15 cellular contexts compared by ENCODE assay signal in the genomic region with DNA sequence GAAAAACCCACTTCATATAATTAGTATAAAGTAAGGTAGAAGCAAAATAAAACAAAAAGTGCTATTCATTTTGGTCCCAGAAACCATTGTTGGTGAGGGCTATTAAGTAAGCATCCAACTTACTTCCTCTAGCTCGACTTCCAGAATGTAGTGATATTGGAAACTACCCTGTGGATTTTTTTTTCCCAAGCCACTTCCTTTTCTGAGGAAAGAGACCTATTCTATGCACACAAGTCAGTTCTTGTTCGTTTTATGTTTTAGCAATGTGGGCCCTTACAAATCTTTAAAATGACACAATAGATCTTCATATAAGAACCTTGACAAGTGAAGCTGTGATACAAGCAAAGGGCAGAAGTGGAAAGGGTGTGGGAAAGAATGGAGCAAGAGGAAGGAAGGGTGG.
A peak's percentile ranks its signal among the peaks of the same experiment; 100 is the strongest.
DNase-seq lines count a peak whose midpoint lies in the region; ATAC-seq and TF ChIP-seq lines count a peak whose summit lies in the region.
"Had no signal": no experiment of that assay in that cellular context is flagged by ENCODE, and none has a peak within 500 bp of the region (broad histone marks: within the 10 kb centered on the region; RNA-seq: fewer than 3 reads in every experiment).

No MANE protein-coding gene starts in this region.

- H3K27ac ChIP-seq in IMR-90 (ENCODE audit: insufficient read depth, low read length), result no peak overlapping the region
- peak overlapping the region in 3 of 4 donors; percentile 77 to 84 (median 81) for H3K27ac ChIP-seq in sigmoid colon
- H3K27ac ChIP-seq in right lobe of liver, result no peak overlapping the region

- in situ Hi-C loops in IMR-90 (cut with MboI; ENCODE audit: low sequenced_read_pairs), result no loop called here

- no peak overlapping the region for H4K5ac ChIP-seq in IMR-90 (ENCODE audit: low read depth, low read length)

- no peak overlapping the region for H2AK9ac ChIP-seq in IMR-90 (replicated peaks; ENCODE audit: low read depth, low read length, poor library complexity)

- H3K9me1 ChIP-seq in IMR-90 (ENCODE audit: insufficient read depth, low read length), result peaks cover 10% of the 10 kb centered on the region

- H3K4me3 ChIP-seq in IMR-90 (ENCODE audit: insufficient read depth, low read depth, low read length), result no peak overlapping the region
- H3K4me3 ChIP-seq in sigmoid colon, result no peak overlapping the region
- no peak overlapping the region for H3K4me3 ChIP-seq in right lobe of liver
- H3K4me3 ChIP-seq: upper lobe of left lung had no signal

- peaks cover 7% of the 10 kb centered on the region for H3K36me3 Mint-ChIP-seq in activated CD8-positive, alpha-beta T cell treated with anti-CD3 and anti-CD28 coated beads, Interleukin-2, amount 10 ng/mL, durations not matched to agents 7 days and 5 days (ENCODE audit: low read depth)
- H3K36me3 Mint-ChIP-seq in immature natural killer cell, result no peaks in the 10 kb centered on the region

- no peak overlapping the region for H3K56ac ChIP-seq in IMR-90 (ENCODE audit: extremely low read depth, insufficient read depth, low read length)

- H3K9me3 ChIP-seq in IMR-90 (ENCODE audit: control insufficient read depth, insufficient read depth, low read length) (peaks cover 2% of the 10 kb centered on the region; the same call in 1 of the 2 replicates), sigmoid colon (no peaks in the 10 kb centered on the region), right lobe of liver (no peaks in the 10 kb centered on the region)
- H3K9me3 ChIP-seq: upper lobe of left lung had no signal

- no peak for TF ChIP-seq RAD21 in IMR-90 (IDR thresholded peaks at IDR 0.05; ENCODE audit: low read length)

- H4K91ac ChIP-seq in IMR-90 (ENCODE audit: insufficient read depth, low read depth, low read length), result no peak overlapping the region

- CTCF ChIA-PET in IMR-90 (lab: Yijun Ruan, JAX), result no interaction called here
- CTCF ChIA-PET in activated CD8-positive, alpha-beta T cell treated with anti-CD3 and anti-CD28 coated beads, Interleukin-2, amount 10 ng/mL, durations not matched to agents 7 days and 5 days (lab: Charles Lee), result interaction anchor here (1.4 to 1.6 kb wide), 2 partner anchors 13 to 41 kb away, joined by 3 to 4 read pairs; no protein-coding TSS in a partner anchor

- no peak overlapping the region for H3K23ac ChIP-seq in IMR-90 (ENCODE audit: low read depth, low read length)

- H3K36me3 ChIP-seq in IMR-90 (ENCODE audit: control insufficient read depth, insufficient read depth, low read length) (no peaks in the 10 kb centered on the region), sigmoid colon (no peaks in the 10 kb centered on the region), right lobe of liver (no peaks in the 10 kb centered on the region)
- H3K36me3 ChIP-seq: upper lobe of left lung had no signal

- H2BK20ac ChIP-seq in IMR-90 (ENCODE audit: low read depth, low read length), result no peak overlapping the region

- DNase-seq in IMR-90, result no peak
- no peak for DNase-seq in activated CD8-positive, alpha-beta T cell treated with anti-CD3 and anti-CD28 coated beads, Interleukin-2, amount 10 ng/mL, durations not matched to agents 7 days and 5 days
- DNase-seq in immature natural killer cell, result no peak
- DNase-seq in sigmoid colon, result no peak
- no peak for DNase-seq in GF-D8 (lab: John Stamatoyannopoulos, UW)
- DNase-seq in NCI-H345 treated with DMSO at 0.1 percent for 48 hours (lab: John Stamatoyannopoulos, UW; ENCODE audit: unreplicated experiment), result no peak
- DNase-seq in right lobe of liver, result no peak
- DNase-seq: activated T-cell treated with anti-CD3 and anti-CD28 coated beads, Interleukin-2, amount 50 U/mL, for 48 hours; dermis blood vessel endothelial cell; occipital lobe; Right ventricle myocardium superior; stimulated activated CD4-positive, alpha-beta T cell treated with anti-CD3 and anti-CD28 coated beads, Interleukin-1b, Interleukin-23, amount 100 ng/mL, for 48 hours; stimulated activated naive CD4-positive, alpha-beta T cell treated with Interleukin-2 at 50 U/mL for 16 hours; SW 1271; upper lobe of left lung had no signal

- H2AK5ac ChIP-seq in IMR-90 (ENCODE audit: low read depth, low read length), result 0 out of 2 replicates have a peak overlapping the region, but pooled peaks have one; percentile 11

- no peak overlapping the region for H4K8ac ChIP-seq in IMR-90 (ENCODE audit: low read depth in 2 of 2, low read length in 2 of 2)

- H2AFZ ChIP-seq in IMR-90 (replicated peaks; ENCODE audit: low read length, poor library complexity), result no peak overlapping the region

- H3K4me2 ChIP-seq in IMR-90 (ENCODE audit: low read depth, low read length), result no peak overlapping the region

- no peak overlapping the region for H2BK120ac ChIP-seq in IMR-90 (ENCODE audit: low read depth, low read length)

- H3K79me1 ChIP-seq in IMR-90 (ENCODE audit: low read depth in 1 of 2, low read length in 2 of 2), result no peaks in the 10 kb centered on the region

- TF ChIP-seq POLR2A in IMR-90 (IDR thresholded peaks at IDR 0.05; ENCODE audit: low read depth, low read length) (no peak), sigmoid colon (IDR thresholded peaks at IDR 0.05) (no peak), right lobe of liver (IDR thresholded peaks at IDR 0.05) (no peak)

- H3K9ac ChIP-seq in IMR-90 (ENCODE audit: low read depth, low read length), result no peak overlapping the region

- TF ChIP-seq EP300 in sigmoid colon (IDR thresholded peaks at IDR 0.05), result no peak

- BruUV-seq in IMR-90 (replicated peaks; lab: Mats Ljungman, UMichigan), result no TSS peak

- no peaks in the 10 kb centered on the region for H3K27me3 Mint-ChIP-seq in activated CD8-positive, alpha-beta T cell treated with anti-CD3 and anti-CD28 coated beads, Interleukin-2, amount 10 ng/mL, durations not matched to agents 7 days and 5 days (ENCODE audit: low read depth)
- no peaks in the 10 kb centered on the region for H3K27me3 Mint-ChIP-seq in immature natural killer cell (ENCODE audit: low read depth in 3 of 3)

- no peak overlapping the region for H3K4me3 Mint-ChIP-seq in activated CD8-positive, alpha-beta T cell treated with anti-CD3 and anti-CD28 coated beads, Interleukin-2, amount 10 ng/mL, durations not matched to agents 7 days and 5 days
- H3K4me3 Mint-ChIP-seq in immature natural killer cell, result peak overlapping the region; percentile 4 to 35 (median 19)

- dilution Hi-C loops in IMR-90 (cut with HindIII; ENCODE audit: low sequenced_read_pairs, unreplicated experiment), result no loop called here

- no peak overlapping the region for H2BK5ac ChIP-seq in IMR-90 (ENCODE audit: low read depth, low read length, poor library complexity, severe bottlenecking)

- no peak overlapping the region for H3K4ac ChIP-seq in IMR-90 (ENCODE audit: low read depth, low read length)

- 0 out of 3 replicates have a peak overlapping the region, but pooled peaks have one; percentile 20 for H2BK15ac ChIP-seq in IMR-90 (ENCODE audit: low read depth, low read length)

- no peak overlapping the region for H3K18ac ChIP-seq in IMR-90 (ENCODE audit: low read depth, low read length)

- WGBS in IMR-90 (ENCODE audit: extremely low coverage in 2 of 2, insufficient read length in 1 of 2), 2 experiments, result no CpG with 5 or more reads among the region's 2 CpGs
- WGBS in sigmoid colon, 2 donors, result 58 to 82% methylated on average over 2 of the region's 2 CpGs
- 49% methylated on average over 2 of the region's 2 CpGs for WGBS in right lobe of liver (ENCODE audit: insufficient coverage, low coverage, low lambda C conversion rate, missing lambda C conversion rate)

- no peaks in the 10 kb centered on the region for H3K9me3 Mint-ChIP-seq in activated CD8-positive, alpha-beta T cell treated with anti-CD3 and anti-CD28 coated beads, Interleukin-2, amount 10 ng/mL, durations not matched to agents 7 days and 5 days (ENCODE audit: insufficient read depth)
- peaks cover 0 to 2% (median 0%) of the 10 kb centered on the region in 6 donors for H3K9me3 Mint-ChIP-seq in immature natural killer cell

- no peak for TF ChIP-seq CTCF in IMR-90 (conservative IDR thresholded peaks at IDR 0.05; ENCODE audit: low read depth, low read length)
- no peak for TF ChIP-seq CTCF in sigmoid colon (IDR thresholded peaks at IDR 0.05)
- no peak for TF ChIP-seq CTCF in right lobe of liver (IDR thresholded peaks at IDR 0.05)

- peaks cover 76% of the 10 kb centered on the region for H3K4me1 Mint-ChIP-seq in activated CD8-positive, alpha-beta T cell treated with anti-CD3 and anti-CD28 coated beads, Interleukin-2, amount 10 ng/mL, durations not matched to agents 7 days and 5 days (ENCODE audit: low read depth)
- H3K4me1 Mint-ChIP-seq in immature natural killer cell, result peaks cover 81 to 91% of the 10 kb centered on the region in 2 donors

- H3K14ac ChIP-seq in IMR-90 (replicated peaks; ENCODE audit: low read depth, low read length), result no peak overlapping the region

- POLR2A ChIA-PET in IMR-90 (lab: Charles Lee; ENCODE audit: unreplicated experiment), result no interaction called here
- POLR2A ChIA-PET in activated CD8-positive, alpha-beta T cell treated with anti-CD3 and anti-CD28 coated beads, Interleukin-2, amount 10 ng/mL, durations not matched to agents 7 days and 5 days (lab: Charles Lee), result no interaction called here

- H4K20me1 ChIP-seq in IMR-90 (ENCODE audit: insufficient read depth, low read length), result no peaks in the 10 kb centered on the region

- intact Hi-C loops in IMR-90 (cut with micrococcal nuclease) (loop anchor here (5.0 to 10.0 kb wide), 2 partner anchors 122 to 405 kb away; a partner anchor contains a TSS), sigmoid colon (cut with DNase I) (loop anchor here (5.0 to 10.0 kb wide), 4 partner anchors 152 to 405 kb away; a partner anchor contains a TSS), right lobe of liver (cut with DNase I) (no loop called here)

- H3K27ac Mint-ChIP-seq in activated CD8-positive, alpha-beta T cell treated with anti-CD3 and anti-CD28 coated beads, Interleukin-2, amount 10 ng/mL, durations not matched to agents 7 days and 5 days, result peak overlapping the region; percentile 67
- H3K27ac Mint-ChIP-seq in immature natural killer cell, result peak overlapping the region in 3 of 6 donors; percentile 4 to 78 (median 20)

- ATAC-seq in IMR-90 (ENCODE audit: low read depth) (no peak), right lobe of liver (no peak)
- no peak for ATAC-seq in activated CD8-positive, alpha-beta T cell treated with anti-CD3 and anti-CD28 coated beads, Interleukin-2, amount 10 ng/mL, durations not matched to agents 7 days and 5 days

- peaks cover 19% of the 10 kb centered on the region for H3K4me1 ChIP-seq in IMR-90 (ENCODE audit: control insufficient read depth, insufficient read depth, low read length)
- peaks cover 0 to 86% (median 68%) of the 10 kb centered on the region in 4 donors for H3K4me1 ChIP-seq in sigmoid colon
- H3K4me1 ChIP-seq in right lobe of liver, result peaks cover 0 to 34% (median 18%) of the 10 kb centered on the region in 4 donors

- H3K27me3 ChIP-seq in IMR-90 (ENCODE audit: control insufficient read depth, insufficient read depth, low read length) (no peaks in the 10 kb centered on the region), sigmoid colon (no peaks in the 10 kb centered on the region), right lobe of liver (no peaks in the 10 kb centered on the region)
- H3K27me3 ChIP-seq: upper lobe of left lung had no signal

TF ChIP-seq in IMR-90, 13 proteins besides CTCF, POLR2A, EP300 and RAD21:
- no peak for TF ChIP-seq RFX5 (IDR thresholded peaks at IDR 0.05; ENCODE audit: low read depth, low read length)
- TF ChIP-seq NFE2L2 (IDR thresholded peaks at IDR 0.05; ENCODE audit: low read depth, low read length), result no peak
- no peak for TF ChIP-seq BHLHE40 (IDR thresholded peaks at IDR 0.05; ENCODE audit: low read depth, low read length)

Comparison
In these comparisons a context has a peak if more than half of its experiments do, and no peak if none do; other contexts are left out.
1. H3K27ac ChIP-seq: peak in sigmoid colon (3 of 4); none in IMR-90 (single experiment) and right lobe of liver (0 of 3).
2. intact Hi-C loops: an anchor here in IMR-90 (5.0 to 10.0 kb wide) and sigmoid colon (5.0 to 10.0 kb wide); none called in right lobe of liver.